ENCODE assay signal across 28 cellular contexts in the genomic region with DNA sequence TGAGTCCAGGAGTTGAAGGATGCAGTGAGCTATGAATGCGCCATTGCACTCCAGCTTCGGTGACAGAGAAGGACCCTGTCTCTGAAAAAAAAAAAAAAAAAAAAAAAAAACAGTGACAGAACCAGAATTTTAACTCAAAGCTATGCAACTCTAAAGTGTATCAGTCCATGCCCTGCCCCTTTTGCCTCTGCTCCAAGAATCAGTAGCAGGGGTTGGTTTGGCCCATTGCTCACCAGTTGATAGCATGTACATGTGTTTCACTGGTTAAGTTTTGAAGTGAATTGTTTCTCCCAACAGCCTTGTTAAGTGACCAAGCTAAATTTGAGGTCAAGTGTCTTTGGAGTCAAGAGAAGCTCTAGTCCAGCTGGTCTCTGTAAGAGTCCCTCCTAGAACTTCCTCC.
"Had no signal": no experiment of that assay in that cellular context is flagged by ENCODE, and none has a peak within 500 bp of the region (broad histone marks: within the 10 kb centered on the region; RNA-seq: fewer than 3 reads in every experiment).

No MANE protein-coding gene starts in this region.

- H3K9me3 ChIP-seq: colonic mucosa, esophagus muscularis mucosa, esophagus squamous epithelium, gastrocnemius medialis, gastroesophageal sphincter, heart left ventricle, heart right ventricle had no signal

- ATAC-seq: effector memory CD8-positive, alpha-beta T cell; esophagus mucosa; foreskin keratinocyte; gastrocnemius medialis; gastroesophageal sphincter; heart left ventricle; heart right ventricle had no signal

- H3K27me3 ChIP-seq: colonic mucosa, dorsolateral prefrontal cortex, esophagus muscularis mucosa, esophagus squamous epithelium, foreskin keratinocyte, gastrocnemius medialis, gastroesophageal sphincter, heart left ventricle, heart right ventricle had no signal

- H3K36me3 ChIP-seq: colonic mucosa, esophagus muscularis mucosa, esophagus squamous epithelium, gastrocnemius medialis, gastroesophageal sphincter, heart left ventricle, heart right ventricle had no signal

- H3K27ac ChIP-seq: colonic mucosa, coronary artery, dorsolateral prefrontal cortex, epithelial cell of prostate, esophagus muscularis mucosa, esophagus squamous epithelium, foreskin keratinocyte, gastrocnemius medialis, gastroesophageal sphincter, heart left ventricle, heart right ventricle had no signal

- DNase-seq: colonic mucosa; cortex of kidney; dermis blood vessel endothelial cell; dorsolateral prefrontal cortex; effector CD4-positive, alpha-beta T cell; effector CD8-positive, alpha-beta T cell; effector memory CD4-positive, alpha-beta T cell; effector memory CD8-positive, alpha-beta T cell; endodermal cell; erythroblast; esophagus squamous epithelium; foreskin fibroblast; foreskin keratinocyte; foreskin melanocyte; gastrocnemius medialis; head of caudate nucleus; heart left ventricle; heart right ventricle had no signal

- H3K27ac Mint-ChIP-seq: dendritic cell treated with granulocyte-macrophage colony-stimulating factor and Interleukin-4, amounts not matched to agents 40 ng/mL and 50 ng/mL, for 4 days; effector memory CD8-positive, alpha-beta T cell; endodermal cell had no signal

- FAIRE-seq: colon, endometrium, endothelial cell of umbilical vein, frontal cortex had no signal

- H3K4me3 Mint-ChIP-seq: dendritic cell treated with granulocyte-macrophage colony-stimulating factor and Interleukin-4, amounts not matched to agents 40 ng/mL and 50 ng/mL, for 4 days; effector memory CD8-positive, alpha-beta T cell; endodermal cell had no signal

- H3K4me3 ChIP-seq: colonic mucosa, coronary artery, dorsolateral prefrontal cortex, esophagus muscularis mucosa, esophagus squamous epithelium, gastrocnemius medialis, gastroesophageal sphincter, heart left ventricle, heart right ventricle had no signal

- H3K4me1 Mint-ChIP-seq: endodermal cell had no signal

- H3K9me3 Mint-ChIP-seq: dendritic cell treated with granulocyte-macrophage colony-stimulating factor and Interleukin-4, amounts not matched to agents 40 ng/mL and 50 ng/mL, for 4 days; endodermal cell had no signal

- H3K27me3 Mint-ChIP-seq: effector memory CD8-positive, alpha-beta T cell had no signal

- H3K4me1 ChIP-seq: colonic mucosa, foreskin keratinocyte, gastroesophageal sphincter had no signal
